Comparison of ENCODE assay signal across 8 cellular contexts in genomic region chr19:2016041-2016807, GRCh38. TPM values are rescaled to one million over a fixed set of nuclear protein-coding genes. Genes with fewer than 3 reads are reported as not detected.
DNase-seq lines count a peak whose midpoint lies in the region; ATAC-seq and TF ChIP-seq lines count a peak whose summit lies in the region.

No MANE protein-coding gene starts in this region.

- H3K27me3 ChIP-seq in ACC112 (ENCODE audit: insufficient read depth, low read length) (no peaks in the 10 kb centered on the region), ectodermal cell (ENCODE audit: control insufficient read depth, insufficient read depth, low read length, poor library complexity, severe bottlenecking) (no peaks in the 10 kb centered on the region), lung (ENCODE audit: control insufficient read depth, insufficient read depth) (no peaks in the 10 kb centered on the region)

- H3K9me3 Mint-ChIP-seq in stimulated activated naive B cell treated with anti-CD40 and anti-IgM and Interleukin-4, amounts not matched to agents 10 μg/mL and 1 μg/mL and 100 μg/mL, for 72 hours, result no peaks in the 10 kb centered on the region

- H3K4me3 Mint-ChIP-seq in stimulated activated naive B cell treated with anti-CD40 and anti-IgM and Interleukin-4, amounts not matched to agents 10 μg/mL and 1 μg/mL and 100 μg/mL, for 72 hours, result peak overlapping the region; percentile 82 to 88

- H3K4me1 Mint-ChIP-seq in stimulated activated naive B cell treated with anti-CD40 and anti-IgM and Interleukin-4, amounts not matched to agents 10 μg/mL and 1 μg/mL and 100 μg/mL, for 72 hours, result peaks cover 29 to 56% of the 10 kb centered on the region in 2 donors

- 84 to 85% methylated on average over 23 of the region's 23 CpGs for whole genome bisulfite sequencing in ectodermal cell, 2 experiments
- WGBS in lung, 2 donors, result 65 to 73% methylated on average over 23 of the region's 23 CpGs

- peak; percentile 70 for ATAC-seq in lung (ENCODE audit: insufficient read depth, low FRiP score)
- ATAC-seq in stimulated activated naive B cell treated with anti-CD40 and anti-IgM and Interleukin-4, amounts not matched to agents 10 μg/mL and 1 μg/mL and 100 μg/mL, for 72 hours (replicated peaks), result peak; percentile 68 to 77
- no peak for ATAC-seq in HG03457 (IDR thresholded peaks at IDR 0.05; ENCODE audit: unreplicated experiment)

- no peak overlapping the region for H2AFZ ChIP-seq in ACC112 (ENCODE audit: low read length, unreplicated experiment)

- DNase-seq in GM13976 (ENCODE audit: low spot score) (peak; percentile 92), NCI-H2227 treated with DMSO at 0.1 percent for 48 hours (lab: John Stamatoyannopoulos, UW) (peak; percentile 14), lung (ENCODE audit: low spot score) (peak; percentile 84)
- DNase-seq in activated CD4-positive, alpha-beta T cell treated with anti-CD3 and anti-CD28 coated beads for 48 hours, result peak; percentile 63
- DNase-seq in stimulated activated naive B cell treated with anti-CD40 and anti-IgM and Interleukin-4, amounts not matched to agents 10 μg/mL and 1 μg/mL and 100 μg/mL, for 72 hours, result peak; percentile 52

- H3K9me3 ChIP-seq in ectodermal cell (ENCODE audit: control insufficient read depth, low read length) (peaks cover 2% of the 10 kb centered on the region), lung (ENCODE audit: control insufficient read depth in 2 of 2, insufficient read depth in 1 of 2, low read length in 1 of 2) (no peaks in the 10 kb centered on the region)

- H3K36me3 ChIP-seq in ACC112 (ENCODE audit: insufficient read depth, low read length), result no peaks in the 10 kb centered on the region
- H3K36me3 ChIP-seq in ectodermal cell (ENCODE audit: control insufficient read depth, insufficient read depth, low read length), result no peaks in the 10 kb centered on the region
- H3K36me3 ChIP-seq in lung (ENCODE audit: control insufficient read depth in 2 of 2, insufficient read depth in 2 of 2, low read length in 2 of 2), result peaks cover 0 to 2% of the 10 kb centered on the region in 2 donors

- no peak overlapping the region for H3K27ac ChIP-seq in ACC112 (ENCODE audit: low read depth, low read length)
- no peak overlapping the region for H3K27ac ChIP-seq in ectodermal cell (ENCODE audit: insufficient read depth, low read depth, low read length, poor library complexity, severe bottlenecking)
- H3K27ac ChIP-seq in lung (ENCODE audit: low read depth in 1 of 2, low read length in 1 of 2), result peak overlapping the region in 1 of 2 donors; percentile 77

- peaks cover 17 to 20% of the 10 kb centered on the region in 2 donors for H3K36me3 Mint-ChIP-seq in stimulated activated naive B cell treated with anti-CD40 and anti-IgM and Interleukin-4, amounts not matched to agents 10 μg/mL and 1 μg/mL and 100 μg/mL, for 72 hours

- H3K4me1 ChIP-seq in ACC112 (ENCODE audit: control insufficient read depth, insufficient read depth, low read length, unreplicated experiment) (peaks cover 3% of the 10 kb centered on the region), ectodermal cell (ENCODE audit: control insufficient read depth, insufficient read depth, low read length) (peaks cover 21% of the 10 kb centered on the region), lung (ENCODE audit: control insufficient read depth in 2 of 2, insufficient read depth in 2 of 2, low read length in 2 of 2) (peaks cover 0 to 7% of the 10 kb centered on the region in 2 donors)

- H3K4me3 ChIP-seq in ACC112 (ENCODE audit: low read depth, low read length) (peak overlapping the region; percentile 68), ectodermal cell (ENCODE audit: insufficient read depth, low read depth, low read length) (peak overlapping the region; percentile 6), lung (no peak overlapping the region)

- TF ChIP-seq CTCF in GM13976 (IDR thresholded peaks at IDR 0.05; ENCODE audit: borderline replicate concordance, control extremely low read depth, extremely low read depth, insufficient read depth, missing control alignments) (no peak), lung (IDR thresholded peaks at IDR 0.05; ENCODE audit: control extremely low read depth, extremely low read depth) (no peak)

- peaks cover 26% of the 10 kb centered on the region for H3K79me2 ChIP-seq in ACC112 (ENCODE audit: control insufficient read depth, insufficient read depth, low read length, unreplicated experiment)

- H3K27me3 Mint-ChIP-seq in stimulated activated naive B cell treated with anti-CD40 and anti-IgM and Interleukin-4, amounts not matched to agents 10 μg/mL and 1 μg/mL and 100 μg/mL, for 72 hours, result no peaks in the 10 kb centered on the region

- in situ Hi-C loops in GM13976 (cut with MboI; ENCODE audit: low sequenced_read_pairs, unreplicated experiment), result no loop called here

- H3K27ac Mint-ChIP-seq in stimulated activated naive B cell treated with anti-CD40 and anti-IgM and Interleukin-4, amounts not matched to agents 10 μg/mL and 1 μg/mL and 100 μg/mL, for 72 hours, result peak overlapping the region; percentile 89

RNA-seq across cellular contexts. Expression of gene BTBD2, which starts 0.7 kb away (rescaled TPM):
- 146 TPM for polyA plus RNA-seq in ectodermal cell (2013, experiment 1 of 4)
- 144 TPM for polyA plus RNA-seq in ectodermal cell (2013, experiment 2 of 4)
- 130 TPM for polyA plus RNA-seq in ectodermal cell (2013, experiment 3 of 4)
- 138 TPM for polyA plus RNA-seq in ectodermal cell (2013, experiment 4 of 4)
- 10 to 100 TPM; 49.5 to 62.3 TPM for total RNA-seq in lung
- polyA plus RNA-seq in lung, result 10 to 100 TPM; 35.5 to 40.1 TPM

RNA-seq across cellular contexts. Expression of gene MKNK2, which starts 34.8 kb away (rescaled TPM):
- polyA plus RNA-seq in ectodermal cell (2013, experiment 1 of 4), result 140 TPM
- 134 TPM for polyA plus RNA-seq in ectodermal cell (2013, experiment 2 of 4)
- polyA plus RNA-seq in ectodermal cell (2013, experiment 3 of 4), result 108 TPM
- polyA plus RNA-seq in ectodermal cell (2013, experiment 4 of 4), result 109 TPM
- total RNA-seq in lung, result 100 to 1,000 TPM; 107 to 333 TPM
- 100 to 1,000 TPM; 132 to 189 TPM for polyA plus RNA-seq in lung

Comparison
In these comparisons a context has a peak if more than half of its experiments do, and no peak if none do; other contexts are left out.
1. DNase-seq: peak in every context shown above with its lines; median percentile 92 in GM13976; 84 in lung; 63 in activated CD4-positive, alpha-beta T cell treated with anti-CD3 and anti-CD28 coated beads for 48 hours; 52 in stimulated activated naive B cell treated with anti-CD40 and anti-IgM and Interleukin-4, amounts not matched to agents 10 μg/mL and 1 μg/mL and 100 μg/mL, for 72 hours; 14 in NCI-H2227 treated with DMSO at 0.1 percent for 48 hours.